Comparison of ENCODE assay signal across 16 cellular contexts in the genomic region with DNA sequence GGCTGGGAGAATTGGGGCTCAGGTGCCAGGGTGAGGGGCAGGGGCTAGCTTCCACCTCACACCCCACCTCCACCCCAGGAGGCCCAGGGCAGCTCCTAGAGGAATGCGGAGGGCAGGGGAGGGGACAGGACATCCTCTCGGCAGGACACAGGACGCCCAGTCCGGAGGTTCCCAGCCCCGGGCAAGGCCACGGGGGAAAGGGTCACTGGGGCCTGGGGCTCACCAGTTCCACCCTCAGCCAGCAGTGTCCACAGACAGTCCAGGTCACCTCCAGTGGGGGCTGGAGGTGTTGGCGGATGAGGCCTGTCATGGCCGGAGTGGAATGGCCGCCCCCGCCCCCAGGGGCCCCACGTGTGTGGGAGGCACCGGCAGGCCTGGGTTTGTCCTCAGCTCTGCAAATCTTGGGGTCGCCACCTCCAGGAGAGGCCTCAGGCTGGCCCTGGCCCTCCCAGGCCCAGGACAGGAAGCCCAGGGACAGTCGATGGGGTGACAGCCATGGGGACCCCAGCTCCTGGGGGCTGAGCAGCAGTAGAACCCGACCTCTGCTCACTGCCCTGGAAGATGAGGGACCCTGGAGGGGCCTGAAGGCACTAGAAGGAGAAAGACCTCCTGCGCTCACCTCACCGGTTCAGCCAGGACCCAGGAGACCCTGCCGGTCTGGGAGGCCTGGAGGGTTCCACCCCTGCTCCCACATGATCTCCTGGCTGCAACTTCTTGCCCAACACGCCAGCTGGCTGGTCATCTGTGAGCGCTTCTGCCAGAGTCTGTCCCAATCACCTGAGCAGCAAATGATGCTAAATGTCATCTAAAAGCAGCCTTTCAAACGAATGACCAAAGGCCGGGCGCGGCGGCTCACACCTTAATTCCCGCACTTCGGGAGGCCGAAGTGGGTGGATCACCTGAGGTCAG. TPM values are rescaled to one million over a fixed set of nuclear protein-coding genes. Genes with fewer than 3 reads are reported as not detected.
DNase-seq lines count a peak whose midpoint lies in the region; ATAC-seq and TF ChIP-seq lines count a peak whose summit lies in the region.
"Had no signal": no experiment of that assay in that cellular context is flagged by ENCODE, and none has a peak within 500 bp of the region (broad histone marks: within the 10 kb centered on the region; RNA-seq: fewer than 3 reads in every experiment).

No MANE protein-coding gene starts in this region.

- H3K4me2 ChIP-seq in Loucy (ENCODE audit: low read depth, low read length, poor library complexity, severe bottlenecking) = peak overlapping the region; percentile 58

- CTCF ChIA-PET in naive thymus-derived CD4-positive, alpha-beta T cell (lab: Charles Lee) = interaction anchor here (0.6 to 0.8 kb wide), 3 partner anchors 16 to 64 kb away, joined by 3 read pairs; no protein-coding TSS in a partner anchor

- H3K4me3 ChIP-seq in Loucy (ENCODE audit: low read length, poor library complexity, severe bottlenecking) (peak overlapping the region; percentile 14), dorsolateral prefrontal cortex (no peak overlapping the region), suprapubic skin (no peak overlapping the region)
- no peak overlapping the region for H3K4me3 ChIP-seq in naive thymus-derived CD4-positive, alpha-beta T cell (ENCODE audit: low read length)

- peak overlapping the region; percentile 69 for H3K9ac ChIP-seq in Loucy (ENCODE audit: low read depth, low read length, poor library complexity, severe bottlenecking)

- H3K9me2 ChIP-seq in Loucy (replicated peaks; ENCODE audit: low read depth, low read length) = no peaks in the 10 kb centered on the region

- H3K36me3 ChIP-seq in Loucy (ENCODE audit: insufficient read depth, low read length) (no peaks in the 10 kb centered on the region), suprapubic skin (no peaks in the 10 kb centered on the region)
- no peaks in the 10 kb centered on the region for H3K36me3 ChIP-seq in naive thymus-derived CD4-positive, alpha-beta T cell (ENCODE audit: control insufficient read depth in 2 of 3, insufficient read depth in 3 of 3, low read length in 3 of 3)

- DNase-seq in dorsolateral prefrontal cortex (peak in 1 of 10 donors; percentile 86), left lobe of liver (ENCODE audit: low spot score) (no peak), suprapubic skin (ENCODE audit: low spot score in 2 of 2) (no peak), NCI-H82 treated with DMSO at 0.1 percent for 48 hours (lab: John Stamatoyannopoulos, UW; ENCODE audit: unreplicated experiment) (no peak), GF-D8 (lab: John Stamatoyannopoulos, UW) (no peak)
- DNase-seq in naive thymus-derived CD4-positive, alpha-beta T cell = no peak
- no peak for DNase-seq in effector CD4-positive, alpha-beta T cell
- DNase-seq: activated CD4-positive, alpha-beta T cell treated with anti-CD3 and anti-CD28 coated beads, Interleukin-2, amount 10 ng/mL, durations not matched to agents 24 days and 14 days; CD4-positive, CD25-positive, alpha-beta regulatory T cell; hippocampal formation; NCI-H2029; NK-92 treated with Interleukin-12 subunit alpha and Interleukin-12 subunit beta, amount 100 ng/mL, for 24 hours had no signal

- H3K9me3 ChIP-seq in Loucy (ENCODE audit: insufficient read depth, low read depth, low read length) (no peaks in the 10 kb centered on the region), suprapubic skin (no peaks in the 10 kb centered on the region)
- no peaks in the 10 kb centered on the region for H3K9me3 ChIP-seq in naive thymus-derived CD4-positive, alpha-beta T cell (ENCODE audit: control insufficient read depth in 2 of 3, low read length in 3 of 3)

- peak overlapping the region in 35 of 59 donors; percentile 5 to 89 (median 53) for H3K27ac ChIP-seq in dorsolateral prefrontal cortex
- H3K27ac ChIP-seq in suprapubic skin = peak overlapping the region; percentile 51
- no peak overlapping the region for H3K27ac ChIP-seq in naive thymus-derived CD4-positive, alpha-beta T cell (ENCODE audit: low read depth, low read length)

- TF ChIP-seq EP300 in suprapubic skin (IDR thresholded peaks at IDR 0.05) = no peak

- H3K4me1 Mint-ChIP-seq in naive thymus-derived CD4-positive, alpha-beta T cell = peaks cover 0 to 17% (median 4%) of the 10 kb centered on the region in 7 donors

- H3F3A ChIP-seq in Loucy (ENCODE audit: low read depth) = no peaks in the 10 kb centered on the region

- no peak for TF ChIP-seq POLR2A in suprapubic skin (IDR thresholded peaks at IDR 0.05)

- WGBS in suprapubic skin = 81% methylated on average over 13 of the region's 28 CpGs

- no peaks in the 10 kb centered on the region for H3K79me2 ChIP-seq in Loucy (ENCODE audit: insufficient read depth, low read length)

- no peak overlapping the region for H3K4me3 Mint-ChIP-seq in naive thymus-derived CD4-positive, alpha-beta T cell
- H3K4me3 Mint-ChIP-seq: activated CD4-positive, alpha-beta T cell treated with anti-CD3 and anti-CD28 coated beads, Interleukin-2, amount 10 ng/mL, durations not matched to agents 24 days and 14 days; CD4-positive, CD25-positive, alpha-beta regulatory T cell; stimulated activated naive CD8-positive, alpha-beta T cell treated with anti-CD3 and anti-CD28 coated beads, Interleukin-15, Interleukin-2, amounts not matched to agents 100 ng/mL and 50 ng/mL, for 24 hours had no signal

- no peaks in the 10 kb centered on the region for H4K20me1 ChIP-seq in Loucy (ENCODE audit: insufficient read depth, low read length, poor library complexity, severe bottlenecking)

- no peak overlapping the region for H3K27ac Mint-ChIP-seq in naive thymus-derived CD4-positive, alpha-beta T cell
- H3K27ac Mint-ChIP-seq: activated CD4-positive, alpha-beta T cell treated with anti-CD3 and anti-CD28 coated beads, Interleukin-2, amount 10 ng/mL, durations not matched to agents 24 days and 14 days; CD4-positive, CD25-positive, alpha-beta regulatory T cell; stimulated activated naive CD8-positive, alpha-beta T cell treated with anti-CD3 and anti-CD28 coated beads, Interleukin-15, Interleukin-2, amounts not matched to agents 100 ng/mL and 50 ng/mL, for 24 hours had no signal

- intact Hi-C loops in dorsolateral prefrontal cortex (cut with DNase I) = no loop called here
- intact Hi-C loops in naive thymus-derived CD4-positive, alpha-beta T cell (cut with micrococcal nuclease) = no loop called here

- TF ChIP-seq CTCF in Loucy (conservative IDR thresholded peaks at IDR 0.05; ENCODE audit: low read length) (no peak), dorsolateral prefrontal cortex (IDR thresholded peaks at IDR 0.05 in 54 of 56, conservative IDR thresholded peaks at IDR 0.05 in 2 of 56; ENCODE audit: low read depth in 1 of 56, partially characterized antibody in 56 of 56) (no peak), suprapubic skin (IDR thresholded peaks at IDR 0.05) (no peak)

- no peak overlapping the region; the same call in 1 of the 2 replicates for H2AFZ ChIP-seq in Loucy (ENCODE audit: low read length)

- H3K4me1 ChIP-seq in Loucy (ENCODE audit: insufficient read depth, low read length, poor library complexity, severe bottlenecking) (peaks cover 54% of the 10 kb centered on the region), suprapubic skin (peaks cover 31% of the 10 kb centered on the region)
- peaks cover 0 to 9% of the 10 kb centered on the region in 2 donors for H3K4me1 ChIP-seq in naive thymus-derived CD4-positive, alpha-beta T cell (ENCODE audit: control insufficient read depth in 2 of 2, insufficient read depth in 2 of 2, low read length in 2 of 2)

- ATAC-seq in left lobe of liver = peak; percentile 33
- ATAC-seq in naive thymus-derived CD4-positive, alpha-beta T cell = no peak

- peaks cover 14 to 39% (median 26%) of the 10 kb centered on the region in 5 donors for H3K27me3 Mint-ChIP-seq in naive thymus-derived CD4-positive, alpha-beta T cell

- peaks cover 0 to 3% (median 0%) of the 10 kb centered on the region in 11 donors for H3K9me3 Mint-ChIP-seq in naive thymus-derived CD4-positive, alpha-beta T cell
- H3K9me3 Mint-ChIP-seq: activated CD4-positive, alpha-beta T cell treated with anti-CD3 and anti-CD28 coated beads, Interleukin-2, amount 10 ng/mL, durations not matched to agents 24 days and 14 days; stimulated activated naive CD8-positive, alpha-beta T cell treated with anti-CD3 and anti-CD28 coated beads, Interleukin-15, Interleukin-2, amounts not matched to agents 100 ng/mL and 50 ng/mL, for 24 hours had no signal

- POLR2A ChIA-PET in naive thymus-derived CD4-positive, alpha-beta T cell (lab: Charles Lee) = no interaction called here

- H3K36me3 Mint-ChIP-seq in naive thymus-derived CD4-positive, alpha-beta T cell = no peaks in the 10 kb centered on the region
- H3K36me3 Mint-ChIP-seq: CD4-positive, CD25-positive, alpha-beta regulatory T cell had no signal

- H3K27me3 ChIP-seq in Loucy (ENCODE audit: insufficient read depth, low read length, poor library complexity, severe bottlenecking) = no peaks in the 10 kb centered on the region
- H3K27me3 ChIP-seq in dorsolateral prefrontal cortex = peaks cover 0 to 52% (median 24%) of the 10 kb centered on the region in 45 donors
- peaks cover 26% of the 10 kb centered on the region for H3K27me3 ChIP-seq in suprapubic skin
- H3K27me3 ChIP-seq in naive thymus-derived CD4-positive, alpha-beta T cell (ENCODE audit: control insufficient read depth in 2 of 2, insufficient read depth in 2 of 2, low read length in 2 of 2) = peaks cover 0 to 19% of the 10 kb centered on the region in 2 donors

RNA-seq across cellular contexts. Expression of a gene that starts 13.0 kb away (rescaled TPM):
- total RNA-seq in dorsolateral prefrontal cortex = under 1 TPM in 1 of 120 experiments, not detected in 119; 0.35 TPM
- total RNA-seq in left lobe of liver = not detected
- total RNA-seq in suprapubic skin = not detected
- total RNA-seq in naive thymus-derived CD4-positive, alpha-beta T cell = under 1 TPM in 1 of 5 experiments, not detected in 4; 0.24 TPM
- polyA plus RNA-seq in naive thymus-derived CD4-positive, alpha-beta T cell = 1 to 10 TPM in 1 of 2 donors, under 1 TPM in 1; 0.65 to 1.1 TPM
- total RNA-seq: CD4-positive, CD25-positive, alpha-beta regulatory T cell; renal cortical epithelial cell; T-helper 1 cell treated with Interleukin-12 subunit alpha and Interleukin-12 subunit beta and Interleukin-4 antibody, amounts not matched to agents 30 ng/mL and 1 ng/mL, for 36 hours had no signal

RNA-seq across cellular contexts. Expression of a gene that starts 16.8 kb away (rescaled TPM):
- total RNA-seq in dorsolateral prefrontal cortex (100 to 1,000 TPM in 4 of 120 experiments, 10 to 100 TPM in 116; 61.5 to 125 (median 76.3) TPM), left lobe of liver (17.3 TPM), suprapubic skin (10 to 100 TPM; 66.5 to 87.4 (median 74.1) TPM)
- total RNA-seq in naive thymus-derived CD4-positive, alpha-beta T cell = 10 to 100 TPM; 33.7 to 56.8 (median 43.2) TPM
- polyA plus RNA-seq in naive thymus-derived CD4-positive, alpha-beta T cell = 10 to 100 TPM; 67.4 to 84.0 TPM

RNA-seq across cellular contexts. Expression of a gene that starts 17.2 kb away (rescaled TPM):
- total RNA-seq in dorsolateral prefrontal cortex (10 to 100 TPM in 114 of 120 experiments, 1 to 10 TPM in 6; 7.8 to 28.3 (median 16.0) TPM), left lobe of liver (4.7 TPM), suprapubic skin (1 to 10 TPM; 3.4 to 5.1 (median 4.4) TPM)
- total RNA-seq in naive thymus-derived CD4-positive, alpha-beta T cell = 1 to 10 TPM in 1 of 5 experiments, under 1 TPM in 3, not detected in 1; 0.05 to 1.7 (median 0.21) TPM
- under 1 TPM; 0.03 to 0.04 TPM for polyA plus RNA-seq in naive thymus-derived CD4-positive, alpha-beta T cell

RNA-seq across cellular contexts. Expression of a gene that starts 46.7 kb away (rescaled TPM):
- total RNA-seq in dorsolateral prefrontal cortex (100 to 1,000 TPM in 117 of 120 experiments, 10 to 100 TPM in 3; 69.5 to 175 (median 137) TPM), left lobe of liver (17.8 TPM), suprapubic skin (10 to 100 TPM; 36.4 to 62.0 (median 53.7) TPM)
- 10 to 100 TPM; 35.5 to 56.8 (median 50.3) TPM for total RNA-seq in naive thymus-derived CD4-positive, alpha-beta T cell
- 1 to 10 TPM; 7.5 to 7.6 TPM for polyA plus RNA-seq in naive thymus-derived CD4-positive, alpha-beta T cell
